Comparison of ENCODE assay signal across 14 cellular contexts in genomic region chr13:76516013-76516412, GRCh38.
DNase-seq lines count a peak whose midpoint lies in the region; TF ChIP-seq lines count a peak whose summit lies in the region.
"Had no signal": no experiment of that assay in that cellular context is flagged by ENCODE, and none has a peak within 500 bp of the region (broad histone marks: within the 10 kb centered on the region; RNA-seq: fewer than 3 reads in every experiment).

No MANE protein-coding gene starts in this region.

- H3K36me3 ChIP-seq in Loucy (ENCODE audit: insufficient read depth, low read length) (no peaks in the 10 kb centered on the region), mammary epithelial cell (ENCODE audit: insufficient read depth, low read length) (no peaks in the 10 kb centered on the region), mesenchymal stem cell (ENCODE audit: control insufficient read depth in 1 of 2, insufficient read depth in 2 of 2, low read depth in 1 of 2, low read length in 2 of 2) (no peaks in the 10 kb centered on the region), HAP-1 (replicated peaks) (no peaks in the 10 kb centered on the region)
- H3K36me3 ChIP-seq: ascending aorta, uterus had no signal

- no peak overlapping the region for H4K91ac ChIP-seq in mesenchymal stem cell (ENCODE audit: low read length)

- no peak overlapping the region for H2BK15ac ChIP-seq in mesenchymal stem cell (ENCODE audit: low read depth, poor library complexity, severe bottlenecking)

- H3K9ac ChIP-seq in Loucy (ENCODE audit: low read depth, low read length, poor library complexity, severe bottlenecking) (no peak overlapping the region), mammary epithelial cell (ENCODE audit: insufficient read depth, low read length) (no peak overlapping the region), mesenchymal stem cell (ENCODE audit: low read length) (peak overlapping the region; percentile 56)
- H3K9ac ChIP-seq: parathyroid adenoma had no signal

- dilution Hi-C loops in mammary epithelial cell (cut with HindIII; ENCODE audit: low sequenced_read_pairs): no loop called here

- no peak overlapping the region for H3K4ac ChIP-seq in mesenchymal stem cell (ENCODE audit: low read depth in 1 of 2, low read length in 2 of 2)

- no TSS peak for BruUV-seq in mammary epithelial cell (replicated peaks; lab: Mats Ljungman, UMichigan)

- no peaks in the 10 kb centered on the region for H3F3A ChIP-seq in Loucy (ENCODE audit: low read depth)

- H3K9me2 ChIP-seq in Loucy (replicated peaks; ENCODE audit: low read depth, low read length): no peaks in the 10 kb centered on the region

- no peak overlapping the region for H3K4me3 ChIP-seq in Loucy (ENCODE audit: low read length, poor library complexity, severe bottlenecking)
- no peak overlapping the region for H3K4me3 ChIP-seq in mammary epithelial cell (replicated peaks in 1 of 3; ENCODE audit: insufficient read depth in 1 of 3, low read depth in 2 of 3, low read length in 3 of 3)
- no peak overlapping the region for H3K4me3 ChIP-seq in mesenchymal stem cell (ENCODE audit: insufficient read depth in 1 of 2, low read depth in 1 of 2, low read length in 2 of 2)
- H3K4me3 ChIP-seq in HAP-1: no peak overlapping the region
- H3K4me3 ChIP-seq: ascending aorta, uterus had no signal

- H3K4me2 ChIP-seq in Loucy (ENCODE audit: low read depth, low read length, poor library complexity, severe bottlenecking) (no peak overlapping the region), mammary epithelial cell (ENCODE audit: insufficient read depth, low read depth, low read length) (no peak overlapping the region), mesenchymal stem cell (ENCODE audit: low read length, poor library complexity, severe bottlenecking) (peak overlapping the region; percentile 49)

- H3K79me2 ChIP-seq in Loucy (ENCODE audit: insufficient read depth, low read length) (no peaks in the 10 kb centered on the region), mammary epithelial cell (ENCODE audit: insufficient read depth, low read length) (no peaks in the 10 kb centered on the region)
- H3K79me2 ChIP-seq: parathyroid adenoma had no signal

- TF ChIP-seq CTCF in Loucy (conservative IDR thresholded peaks at IDR 0.05; ENCODE audit: low read length): no peak
- TF ChIP-seq CTCF in mammary epithelial cell (conservative IDR thresholded peaks at IDR 0.05 in 1 of 2, IDR thresholded peaks at IDR 0.05 in 1 of 2; ENCODE audit: extremely low read depth in 1 of 2, insufficient read depth in 1 of 2, low read depth in 1 of 2, low read length in 2 of 2): no peak

- 89% methylated on average over 1 of the region's 1 CpG for WGBS in mammary epithelial cell (ENCODE audit: low coverage, missing lambda C conversion rate)
- WGBS in mesenchymal stem cell: 19% methylated on average over 1 of the region's 1 CpG

- H2BK5ac ChIP-seq in mesenchymal stem cell (ENCODE audit: low read depth, low read length, poor library complexity, severe bottlenecking): no peak overlapping the region

- H2AFZ ChIP-seq in Loucy (ENCODE audit: low read length) (0 out of 2 replicates have a peak overlapping the region, but pooled peaks have one; percentile 1), mammary epithelial cell (ENCODE audit: low read depth, low read length) (no peak overlapping the region), mesenchymal stem cell (ENCODE audit: low read depth, low read length) (no peak overlapping the region)
- H2AFZ ChIP-seq: parathyroid adenoma had no signal

- H3K23ac ChIP-seq in mesenchymal stem cell (ENCODE audit: low read length in 2 of 2): no peak overlapping the region

- H3K14ac ChIP-seq in mesenchymal stem cell (ENCODE audit: low read length in 2 of 2): no peak overlapping the region

- H2AK5ac ChIP-seq in mesenchymal stem cell (ENCODE audit: low read length, severe bottlenecking): no peak overlapping the region

- CTCF ChIA-PET in mammary epithelial cell (lab: Charles Lee; ENCODE audit: low non-redundant PET): no interaction called here

- H3K79me1 ChIP-seq in mesenchymal stem cell (replicated peaks; ENCODE audit: low read length, poor library complexity, severe bottlenecking): no peaks in the 10 kb centered on the region

- H4K8ac ChIP-seq in mesenchymal stem cell (ENCODE audit: low read length): no peak overlapping the region

- no peak overlapping the region for H3K18ac ChIP-seq in mesenchymal stem cell (ENCODE audit: low read depth in 1 of 2, low read length in 2 of 2)

- peak overlapping the region; percentile 27 for H2BK120ac ChIP-seq in mesenchymal stem cell (ENCODE audit: low read depth, low read length)

- no peak overlapping the region for H2BK12ac ChIP-seq in mesenchymal stem cell (ENCODE audit: low read length in 2 of 2)

- no peaks in the 10 kb centered on the region for H3K27me3 ChIP-seq in Loucy (ENCODE audit: insufficient read depth, low read length, poor library complexity, severe bottlenecking)
- H3K27me3 ChIP-seq in mammary epithelial cell (ENCODE audit: insufficient read depth, low read length): no peaks in the 10 kb centered on the region
- H3K27me3 ChIP-seq in mesenchymal stem cell (ENCODE audit: control insufficient read depth in 1 of 2, insufficient read depth in 1 of 2, low read length in 2 of 2): no peaks in the 10 kb centered on the region
- peaks cover 10% of the 10 kb centered on the region for H3K27me3 ChIP-seq in HAP-1 (ENCODE audit: low read depth)
- H3K27me3 ChIP-seq: ascending aorta, uterus had no signal

- DNase-seq in AG20443 (ENCODE audit: low spot score) (peak; percentile 57), mammary epithelial cell (peak; percentile 66), mesenchymal stem cell (peak; percentile 82), D341Med (ENCODE audit: low spot score) (no peak), cardiac septum (ENCODE audit: low spot score) (no peak), HAP-1 (ENCODE audit: low spot score in 2 of 2) (no peak), activated T-cell treated with anti-CD3 and anti-CD28 coated beads for 4 hours (no peak)
- DNase-seq: activated T-cell treated with anti-CD3 and anti-CD28 coated beads, Interleukin-2, amount 50 U/mL, for 1 hour; NCI-H1694; uterus had no signal

- H3K27ac ChIP-seq in mammary epithelial cell (ENCODE audit: insufficient read depth, low read depth, low read length) (no peak overlapping the region), mesenchymal stem cell (ENCODE audit: low read length, poor library complexity, severe bottlenecking) (peak overlapping the region; percentile 76)
- H3K27ac ChIP-seq: epithelial cell of prostate, parathyroid adenoma, uterus had no signal

- no peaks in the 10 kb centered on the region for H4K20me1 ChIP-seq in Loucy (ENCODE audit: insufficient read depth, low read length, poor library complexity, severe bottlenecking)
- no peaks in the 10 kb centered on the region for H4K20me1 ChIP-seq in mammary epithelial cell (ENCODE audit: insufficient read depth, low read length)

- intact Hi-C loops in mammary epithelial cell (cut with micrococcal nuclease): no loop called here
- intact Hi-C loops in cardiac septum (cut with DNase I): no loop called here

- in situ Hi-C loops in mammary epithelial cell (cut with MboI; ENCODE audit: low sequenced_read_pairs in 2 of 2): no loop called here
- in situ Hi-C loops in HAP-1 (cut with MboI; ENCODE audit: low sequenced_read_pairs): no loop called here

- no peaks in the 10 kb centered on the region for H3K9me3 ChIP-seq in Loucy (ENCODE audit: insufficient read depth, low read depth, low read length)
- no peaks in the 10 kb centered on the region for H3K9me3 ChIP-seq in mammary epithelial cell (replicated peaks; ENCODE audit: insufficient read depth, low read length)
- no peaks in the 10 kb centered on the region for H3K9me3 ChIP-seq in mesenchymal stem cell (ENCODE audit: control insufficient read depth, low read length)
- H3K9me3 ChIP-seq in HAP-1: no peaks in the 10 kb centered on the region
- H3K9me3 ChIP-seq: ascending aorta, uterus had no signal

- H3K4me1 ChIP-seq in Loucy (ENCODE audit: insufficient read depth, low read length, poor library complexity, severe bottlenecking) (peaks cover 9% of the 10 kb centered on the region), mammary epithelial cell (ENCODE audit: insufficient read depth, low read length) (peaks cover 11% of the 10 kb centered on the region), mesenchymal stem cell (ENCODE audit: control insufficient read depth, insufficient read depth, low read depth, low read length) (peaks cover 4% of the 10 kb centered on the region), HAP-1 (no peaks in the 10 kb centered on the region)
- H3K4me1 ChIP-seq: parathyroid adenoma, uterus had no signal

Comparison
In these comparisons a context has a peak if more than half of its experiments do, and no peak if none do; other contexts are left out.
1. DNase-seq: peak in AG20443 (single experiment), mammary epithelial cell (single experiment) and mesenchymal stem cell (single experiment); none in D341Med (single experiment), cardiac septum (single experiment), HAP-1 (0 of 2) and activated T-cell treated with anti-CD3 and anti-CD28 coated beads for 4 hours (single experiment).